Comparison of ENCODE assay signal across 32 cellular contexts in the genomic region with DNA sequence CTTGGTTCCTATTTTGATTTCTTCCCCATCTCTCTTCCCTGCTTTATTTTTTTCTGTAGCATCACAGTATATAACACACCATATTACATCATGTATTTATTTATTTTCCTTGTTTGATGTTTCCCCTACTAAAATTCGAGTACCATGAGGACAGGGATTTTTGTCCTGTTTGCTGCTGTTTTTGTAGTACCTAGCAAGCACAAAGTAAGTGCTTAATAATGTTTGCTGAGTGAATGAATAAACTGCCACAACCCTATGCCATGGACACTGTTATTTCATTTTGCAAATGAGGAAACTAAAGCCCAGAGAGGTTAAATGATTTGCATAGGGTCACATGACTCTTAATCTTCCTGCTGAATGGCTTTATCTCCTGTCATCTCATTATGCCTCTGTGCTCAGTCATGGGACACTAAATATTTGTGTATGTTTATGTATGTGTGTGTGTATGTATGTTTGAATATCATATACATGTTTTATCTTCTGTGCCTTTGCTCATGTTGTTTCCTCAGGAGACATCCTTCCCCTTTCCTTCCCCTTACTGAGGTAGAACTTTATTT. TPM values are rescaled to one million over a fixed set of nuclear protein-coding genes. Genes with fewer than 3 reads are reported as not detected.
DNase-seq lines count a peak whose midpoint lies in the region; ATAC-seq, FAIRE-seq and TF ChIP-seq lines count a peak whose summit lies in the region.
"Had no signal": no experiment of that assay in that cellular context is flagged by ENCODE, and none has a peak within 500 bp of the region (broad histone marks: within the 10 kb centered on the region; RNA-seq: fewer than 3 reads in every experiment).

No MANE protein-coding gene starts in this region.

- H3K27me3 ChIP-seq in H1 (replicated peaks in 1 of 4; ENCODE audit: control insufficient read depth in 3 of 4, extremely low read depth in 1 of 4, insufficient read depth in 3 of 4, low read length in 3 of 4) (no peaks in the 10 kb centered on the region), foreskin keratinocyte (no peaks in the 10 kb centered on the region)
- H3K27me3 ChIP-seq: spleen, upper lobe of left lung had no signal

- H3K36me3 Mint-ChIP-seq in type B pancreatic cell (no peaks in the 10 kb centered on the region), immature natural killer cell (no peaks in the 10 kb centered on the region)

- H2BK15ac ChIP-seq in H1 (ENCODE audit: low read length) = no peak overlapping the region

- H3K23ac ChIP-seq in H1 (ENCODE audit: insufficient read length) = peak overlapping the region; percentile 28

- no peak overlapping the region for H2BK5ac ChIP-seq in H1 (ENCODE audit: low read depth, low read length)

- POLR2A ChIA-PET in H1 (lab: Charles Lee; ENCODE audit: partially characterized antibody) = interaction anchor here (2.4 kb wide), 1 partner anchor 12 kb away, joined by 8 read pairs; no protein-coding TSS in a partner anchor

- TF ChIP-seq RAD21 in H1 (IDR thresholded peaks at IDR 0.05 in 1 of 2, conservative IDR thresholded peaks at IDR 0.05 in 1 of 2; ENCODE audit: low read depth in 2 of 2, low read length in 2 of 2) = no peak

- no peak overlapping the region for H3K4me3 ChIP-seq in H1 (ENCODE audit: extremely low read depth in 1 of 4, insufficient read depth in 2 of 4, low read depth in 3 of 4, low read length in 4 of 4)
- H3K4me3 ChIP-seq: A549, lower lobe of right lung, spleen, upper lobe of left lung had no signal

- H4K20me1 ChIP-seq in H1 (replicated peaks in 1 of 2; ENCODE audit: control insufficient read depth in 1 of 2, insufficient read depth in 2 of 2, low read length in 2 of 2) = no peaks in the 10 kb centered on the region

- CTCF ChIA-PET in H1 (lab: Charles Lee; ENCODE audit: partially characterized antibody) = interaction anchor here (1.7 kb wide), 1 partner anchor 10 kb away, joined by 5 read pairs; no protein-coding TSS in a partner anchor

- DNase-seq in NOMO-1 treated with DMSO at 0.1 percent for 48 hours (lab: John Stamatoyannopoulos, UW; ENCODE audit: unreplicated experiment) (peak; percentile 46), NOMO-1 treated with dmso at 0.1 percent for 144 hours (lab: John Stamatoyannopoulos, UW; ENCODE audit: unreplicated experiment) (no peak), H1 (ENCODE audit: low read depth in 1 of 2, low spot score in 2 of 2) (no peak), foreskin keratinocyte (no peak), type B pancreatic cell (ENCODE audit: extremely low spot score, unreplicated experiment) (no peak), immature natural killer cell (no peak)
- DNase-seq in activated effector memory CD4-positive, alpha-beta T cell treated with Interleukin-2 at 50 U/mL for 16 hours = no peak
- DNase-seq: activated CD4-positive, CD25-positive, alpha-beta regulatory T cell; activated CD8-positive, alpha-beta T cell treated with anti-CD3 and anti-CD28 coated beads, Interleukin-2, amount 10 ng/mL, durations not matched to agents 7 days and 5 days; activated naive CD4-positive, alpha-beta T cell treated with anti-CD3 and anti-CD28 coated beads for 36 hours; activated T-cell treated with anti-CD3 and anti-CD28 coated beads, Interleukin-2, amount 50 U/mL, for 1 hour; amygdala; foreskin fibroblast; hypothalamus; islet precursor cell; KG1; lower lobe of right lung; NCI-H1105; NCI-H2029 treated with DMSO at 0.1 percent for 48 hours; NCI-H345; occipital lobe; retina; spleen; stimulated activated CD4-positive, alpha-beta T cell treated with anti-CD3 and anti-CD28 coated beads, Interleukin-4, amount 100 ng/mL, for 24 hours; upper lobe of left lung had no signal

- H3K9ac ChIP-seq in H1 (replicated peaks in 1 of 4; ENCODE audit: extremely low read depth in 1 of 4, low read depth in 3 of 4, low read length in 3 of 4) = no peak overlapping the region

- H3K4me1 Mint-ChIP-seq in type B pancreatic cell (ENCODE audit: unreplicated experiment) (peaks cover 17% of the 10 kb centered on the region), immature natural killer cell (no peaks in the 10 kb centered on the region)

- no peaks in the 10 kb centered on the region for H3K9me3 ChIP-seq in H1 (ENCODE audit: insufficient read depth in 2 of 2, low read depth in 1 of 2, low read length in 1 of 2)
- H3K9me3 ChIP-seq: A549, lower lobe of right lung, spleen, upper lobe of left lung had no signal

- H3K36me3 ChIP-seq in H1 (ENCODE audit: control insufficient read depth in 2 of 4, insufficient read depth in 4 of 4, low read length in 3 of 4) = no peaks in the 10 kb centered on the region
- H3K36me3 ChIP-seq: lower lobe of right lung, spleen, upper lobe of left lung had no signal

- H2BK20ac ChIP-seq in H1 (ENCODE audit: low read length) = no peak overlapping the region

- H3K56ac ChIP-seq in H1 (replicated peaks; ENCODE audit: insufficient read length, low read depth, low read length) = no peak overlapping the region

- no peaks in the 10 kb centered on the region for H3K79me1 ChIP-seq in H1 (ENCODE audit: low read depth, low read length)

- H3K27ac ChIP-seq in H1 (ENCODE audit: low read depth, low read length) (no peak overlapping the region), foreskin keratinocyte (no peak overlapping the region)
- H3K27ac ChIP-seq: A549, epithelial cell of prostate, lower lobe of right lung, spleen, upper lobe of left lung had no signal

- H3K27me3 Mint-ChIP-seq in type B pancreatic cell (no peaks in the 10 kb centered on the region), immature natural killer cell (ENCODE audit: low read depth in 3 of 3) (peaks cover 0 to 6% (median 0%) of the 10 kb centered on the region in 3 donors)

- no peak overlapping the region for H4K8ac ChIP-seq in H1 (ENCODE audit: extremely low read depth, insufficient read depth, low read length)

- H2AFZ ChIP-seq in H1 (ENCODE audit: low read length) = no peak overlapping the region

- no peak overlapping the region for H2AK5ac ChIP-seq in H1 (ENCODE audit: low read depth, low read length)

- H3K4me1 ChIP-seq in H1 (replicated peaks in 1 of 4; ENCODE audit: control insufficient read depth in 3 of 4, insufficient read depth in 4 of 4, low read length in 3 of 4) = peaks cover 3 to 7% (median 4%) of the 10 kb centered on the region in 4 experiments; a peak in 6 of 7 replicates
- H3K4me1 ChIP-seq in foreskin keratinocyte = no peaks in the 10 kb centered on the region
- H3K4me1 ChIP-seq: lower lobe of right lung had no signal

- WGBS in H1 (ENCODE audit: extremely low coverage in 1 of 2, insufficient coverage in 1 of 2, insufficient read length in 1 of 2, insufficient replicate concordance in 2 of 2, low coverage in 1 of 2, low lambda C conversion rate in 2 of 2, missing lambda C conversion rate in 1 of 2), 2 experiments = 70% methylated on average over 1 of the region's 1 CpG; no CpG with 5 or more reads in 1 of the 2 experiments

- H3K23me2 ChIP-seq in H1 (ENCODE audit: low read depth, low read length) = 0 out of 2 replicates have a peak, but pooled peaks cover 2% of the 10 kb centered on the region

- H3K4me2 ChIP-seq in H1 (ENCODE audit: insufficient read depth in 1 of 2, low read depth in 2 of 2, low read length in 2 of 2) = no peak overlapping the region
- H3K4me2 ChIP-seq: A549 had no signal

- no peak overlapping the region for H3K18ac ChIP-seq in H1 (ENCODE audit: extremely low read depth, low read length)

- H3K27ac Mint-ChIP-seq in type B pancreatic cell (no peak overlapping the region), immature natural killer cell (no peak overlapping the region)
- H3K27ac Mint-ChIP-seq: activated CD8-positive, alpha-beta T cell treated with anti-CD3 and anti-CD28 coated beads, Interleukin-2, amount 10 ng/mL, durations not matched to agents 7 days and 5 days; activated naive CD4-positive, alpha-beta T cell treated with anti-CD3 and anti-CD28 coated beads for 36 hours; T-helper 1 cell treated with Interleukin-12 subunit alpha and Interleukin-12 subunit beta and Interleukin-4 antibody, amounts not matched to agents 30 μg/mL and 1 μg/mL, for 36 hours had no signal

- H2BK12ac ChIP-seq in H1 (ENCODE audit: low read depth, low read length) = no peak overlapping the region

- no peaks in the 10 kb centered on the region for H3K9me3 Mint-ChIP-seq in type B pancreatic cell
- H3K9me3 Mint-ChIP-seq in immature natural killer cell = no peaks in the 10 kb centered on the region
- H3K9me3 Mint-ChIP-seq: activated naive CD4-positive, alpha-beta T cell treated with anti-CD3 and anti-CD28 coated beads for 36 hours; T-helper 1 cell treated with Interleukin-12 subunit alpha and Interleukin-12 subunit beta and Interleukin-4 antibody, amounts not matched to agents 30 μg/mL and 1 μg/mL, for 36 hours had no signal

- H3K14ac ChIP-seq in H1 (ENCODE audit: insufficient read length) = no peak overlapping the region

- TF ChIP-seq EP300 in H1 (IDR thresholded peaks at IDR 0.05; ENCODE audit: borderline replicate concordance in 1 of 2, low read depth in 2 of 2, low read length in 2 of 2) = no peak

- no peak overlapping the region for H4K91ac ChIP-seq in H1 (replicated peaks; ENCODE audit: insufficient read length, low read length)

- no peak overlapping the region for H2BK120ac ChIP-seq in H1 (replicated peaks; ENCODE audit: low read depth, low read length)

- H4K5ac ChIP-seq in H1 (ENCODE audit: insufficient read length, low read depth, low read length) = no peak overlapping the region

- H3K4ac ChIP-seq in H1 (replicated peaks; ENCODE audit: insufficient read length, low read depth, low read length) = no peak overlapping the region

- H3K79me2 ChIP-seq in H1 (ENCODE audit: control insufficient read depth in 1 of 2, insufficient read depth in 2 of 2, low read length in 2 of 2) = peaks cover 0 to 50% of the 10 kb centered on the region in 2 experiments; a peak in 3 of 4 replicates

- TF ChIP-seq CTCF in H1 (IDR thresholded peaks at IDR 0.05; ENCODE audit: control extremely low read depth in 1 of 3, insufficient read depth in 1 of 3, low read depth in 1 of 3, low read length in 3 of 3) = no peak
- no peak for TF ChIP-seq CTCF in foreskin keratinocyte (conservative IDR thresholded peaks at IDR 0.05)
- TF ChIP-seq CTCF in type B pancreatic cell (conservative IDR thresholded peaks at IDR 0.05) = no peak

- no peak overlapping the region for H3K4me3 Mint-ChIP-seq in type B pancreatic cell
- H3K4me3 Mint-ChIP-seq in immature natural killer cell = no peak overlapping the region
- H3K4me3 Mint-ChIP-seq: activated CD8-positive, alpha-beta T cell treated with anti-CD3 and anti-CD28 coated beads, Interleukin-2, amount 10 ng/mL, durations not matched to agents 7 days and 5 days; activated naive CD4-positive, alpha-beta T cell treated with anti-CD3 and anti-CD28 coated beads for 36 hours; T-helper 1 cell treated with Interleukin-12 subunit alpha and Interleukin-12 subunit beta and Interleukin-4 antibody, amounts not matched to agents 30 μg/mL and 1 μg/mL, for 36 hours had no signal

- peak; percentile 46; the same call in 1 of the 2 replicates for TF ChIP-seq POLR2A in Raji (IDR thresholded peaks at IDR 0.05; ENCODE audit: insufficient read depth, low read depth, low read length)
- no peak for TF ChIP-seq POLR2A in H1 (IDR thresholded peaks at IDR 0.05; ENCODE audit: control extremely low read depth in 1 of 2, low read depth in 2 of 2, low read length in 2 of 2)

- no peak for FAIRE-seq in H1 (lab: Jason Lieb, UNC)
- FAIRE-seq: A549, D721Med, GM18507 had no signal

- no peak for ATAC-seq in foreskin keratinocyte
- ATAC-seq: A549; activated CD8-positive, alpha-beta T cell treated with anti-CD3 and anti-CD28 coated beads, Interleukin-2, amount 10 ng/mL, durations not matched to agents 7 days and 5 days; Right ventricle myocardium inferior had no signal

RNA-seq across cellular contexts. Expression of gene MGA, which starts 26.1 kb away (rescaled TPM):
- total RNA-seq in H1 (2021; fragmentation: NEBNext Ultra II Directional; extraction: Animal tissue kit (Norgen Biotek cat#: 25700)) = 53.2 and 55.7 TPM in 2 replicates
- polyA plus RNA-seq in H1 (2011; rRNA removed) (6.1 and 7.6 TPM in 2 replicates), foreskin keratinocyte (0.95 and 1.1 TPM in 2 replicates), immature natural killer cell (10 to 100 TPM in 1 of 3 donors, 1 to 10 TPM in 2; 3.3 to 23.8 (median 5.9) TPM)
- polyA plus RNA-seq in H1 (2011; cell fraction: cytosol; rRNA removed) = 7.7 TPM
- 16.5 TPM for polyA plus RNA-seq in H1 (2011; cell fraction: nucleus; rRNA removed)
- 10.3 to 15.0 TPM (median 13.9 TPM) in 4 replicates for polyA plus RNA-seq in H1 (2012, experiment 1 of 2)
- polyA plus RNA-seq in H1 (2012, experiment 2 of 2) = 0.62 TPM
- 16.7 TPM for polyA plus RNA-seq in H1 (2013, experiment 1 of 2)
- 16.0 TPM for polyA plus RNA-seq in H1 (2013, experiment 2 of 2)
- polyA minus RNA-seq in H1 (2011; rRNA and poly(A)+ RNA removed) = 64.5 and 104 TPM in 2 replicates
- polyA minus RNA-seq in H1 (2011; cell fraction: cytosol; rRNA and poly(A)+ RNA removed) = 31.6 TPM
- polyA minus RNA-seq in H1 (2011; cell fraction: nucleus; rRNA and poly(A)+ RNA removed) = 81.4 TPM
- total RNA-seq in foreskin keratinocyte (19.3 TPM in 2 replicates), type B pancreatic cell (ENCODE audit: low replicate concordance) (45.4 and 54.9 TPM in 2 replicates)
